8 cellular contexts compared by ENCODE assay signal in the genomic region with DNA sequence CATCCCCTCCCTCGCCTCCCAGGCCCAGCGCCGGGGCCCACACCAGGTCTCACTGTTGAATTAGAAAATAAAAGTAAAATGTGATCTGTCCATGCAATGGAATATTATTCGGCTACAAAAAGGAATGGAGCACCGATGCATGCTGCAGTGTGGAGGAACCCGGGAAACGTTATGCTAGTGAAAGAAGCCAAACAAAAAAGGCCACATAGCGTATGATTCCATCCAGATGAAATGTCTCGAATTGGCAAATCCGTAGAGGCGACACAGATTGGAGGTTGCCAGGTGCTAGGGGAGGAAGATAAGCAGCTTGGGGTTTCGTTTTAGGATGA. TPM values are rescaled to one million over a fixed set of nuclear protein-coding genes. Genes with fewer than 3 reads are reported as not detected.
DNase-seq lines count a peak whose midpoint lies in the region; ATAC-seq and TF ChIP-seq lines count a peak whose summit lies in the region.

No MANE protein-coding gene starts in this region.

- no peaks in the 10 kb centered on the region for H3K27me3 ChIP-seq in ascending aorta
- no peaks in the 10 kb centered on the region for H3K27me3 ChIP-seq in tibial artery

- H3K9me3 ChIP-seq in ascending aorta (no peaks in the 10 kb centered on the region), tibial artery (no peaks in the 10 kb centered on the region)

- H3K4me1 ChIP-seq in ascending aorta (peaks cover 5 to 10% of the 10 kb centered on the region in 2 donors), tibial artery (peaks cover 0 to 32% (median 25%) of the 10 kb centered on the region in 4 donors)

- peaks cover 7% of the 10 kb centered on the region for H3K36me3 Mint-ChIP-seq in activated T-cell treated with anti-CD3 and anti-CD28 coated beads, Interleukin-2, amount 50 U/mL, for 24 hours (ENCODE audit: low read depth)
- peaks cover 2% of the 10 kb centered on the region for H3K36me3 Mint-ChIP-seq in memory B cell

- no peak for ATAC-seq in memory B cell (ENCODE audit: low read depth)
- no peak for ATAC-seq in HG03460 (IDR thresholded peaks at IDR 0.05; ENCODE audit: unreplicated experiment)

- H3K27ac ChIP-seq in ascending aorta (peak overlapping the region; percentile 82 to 86), tibial artery (peak overlapping the region; percentile 88 to 89)

- no peaks in the 10 kb centered on the region for H3K9me3 Mint-ChIP-seq in activated T-cell treated with anti-CD3 and anti-CD28 coated beads, Interleukin-2, amount 50 U/mL, for 24 hours
- H3K9me3 Mint-ChIP-seq in memory B cell = no peaks in the 10 kb centered on the region

- H3K27ac Mint-ChIP-seq in activated T-cell treated with anti-CD3 and anti-CD28 coated beads, Interleukin-2, amount 50 U/mL, for 24 hours = no peak overlapping the region
- peak overlapping the region; percentile 56 for H3K27ac Mint-ChIP-seq in memory B cell

- H3K36me3 ChIP-seq in ascending aorta (no peaks in the 10 kb centered on the region), tibial artery (no peaks in the 10 kb centered on the region)

- DNase-seq in activated T-cell treated with anti-CD3 and anti-CD28 coated beads, Interleukin-2, amount 50 U/mL, for 24 hours = no peak
- DNase-seq in activated T-cell treated with anti-CD3 and anti-CD28 coated beads, Interleukin-2, amount 50 U/mL, for 1 hour = no peak
- DNase-seq in ascending aorta (ENCODE audit: low spot score in 2 of 2) (no peak), memory B cell (ENCODE audit: low spot score in 2 of 2) (no peak), tibial artery (no peak), NCI-H2227 (lab: John Stamatoyannopoulos, UW; ENCODE audit: unreplicated experiment) (no peak), NCI-H748 treated with DMSO at 0.1 percent for 48 hours (lab: John Stamatoyannopoulos, UW) (no peak)

- H3K4me3 Mint-ChIP-seq in activated T-cell treated with anti-CD3 and anti-CD28 coated beads, Interleukin-2, amount 50 U/mL, for 24 hours = peak overlapping the region; percentile 74
- peak overlapping the region; percentile 90 for H3K4me3 Mint-ChIP-seq in memory B cell

- peak overlapping the region; percentile 68 to 77 for H3K4me3 ChIP-seq in ascending aorta
- peak overlapping the region; percentile 68 to 72 for H3K4me3 ChIP-seq in tibial artery

- H3K27me3 Mint-ChIP-seq in activated T-cell treated with anti-CD3 and anti-CD28 coated beads, Interleukin-2, amount 50 U/mL, for 24 hours = peaks cover 6% of the 10 kb centered on the region
- H3K27me3 Mint-ChIP-seq in memory B cell = peaks cover 7% of the 10 kb centered on the region

- TF ChIP-seq CTCF in ascending aorta (IDR thresholded peaks at IDR 0.05) (no peak), tibial artery (IDR thresholded peaks at IDR 0.05) (no peak)

- peaks cover 36% of the 10 kb centered on the region for H3K4me1 Mint-ChIP-seq in activated T-cell treated with anti-CD3 and anti-CD28 coated beads, Interleukin-2, amount 50 U/mL, for 24 hours (ENCODE audit: low read depth)
- peaks cover 15% of the 10 kb centered on the region for H3K4me1 Mint-ChIP-seq in memory B cell

- intact Hi-C loops in ascending aorta (cut with DNase I) = loop anchor here (2.0 to 5.0 kb wide), 3 partner anchors 66 to 134 kb away; no protein-coding TSS in a partner anchor
- intact Hi-C loops in tibial artery (cut with DNase I; ENCODE audit: low total_unique reads) = loop anchor here (5.0 to 10.0 kb wide), 4 partner anchors 65 to 135 kb away; no protein-coding TSS in a partner anchor

RNA-seq across cellular contexts. Expression of a gene that starts 1.0 kb away (rescaled TPM):
- total RNA-seq in ascending aorta = 49.7 TPM
